ENCODE assay signal across 9 cellular contexts in genomic region chr10:69319911-69320316, GRCh38. TPM values are rescaled to one million over a fixed set of nuclear protein-coding genes. Genes with fewer than 3 reads are reported as not detected.
DNase-seq lines count a peak whose midpoint lies in the region; TF ChIP-seq lines count a peak whose summit lies in the region.
"Had no signal": no experiment of that assay in that cellular context is flagged by ENCODE, and none has a peak within 500 bp of the region (broad histone marks: within the 10 kb centered on the region; RNA-seq: fewer than 3 reads in every experiment).

No MANE protein-coding gene starts in this region.

- intact Hi-C loops in CD4-positive, alpha-beta memory T cell (cut with micrococcal nuclease): loop anchor here (2.0 kb wide), 2 partner anchors 39 to 73 kb away; no protein-coding TSS in a partner anchor

- H3K79me2 ChIP-seq in osteoblast (ENCODE audit: insufficient read depth, low read length): peaks cover 62% of the 10 kb centered on the region

- H3K4me3 ChIP-seq in CD4-positive, alpha-beta memory T cell (ENCODE audit: low read length in 2 of 2): peak overlapping the region; percentile 66 to 99
- peak overlapping the region; percentile 96 for H3K4me3 ChIP-seq in epithelial cell of esophagus (ENCODE audit: low read length)
- H3K4me3 ChIP-seq in osteoblast (ENCODE audit: insufficient read depth, low read length): peak overlapping the region; percentile 98
- H3K4me3 ChIP-seq: SK-N-MC had no signal

- no peaks in the 10 kb centered on the region for H3K36me3 ChIP-seq in CD4-positive, alpha-beta memory T cell (ENCODE audit: insufficient read depth, low read length)
- peaks cover 3% of the 10 kb centered on the region for H3K36me3 ChIP-seq in osteoblast (ENCODE audit: insufficient read depth, low read length)

- H3K4me3 Mint-ChIP-seq in CD4-positive, alpha-beta memory T cell: peak overlapping the region; percentile 90 to 98 (median 96)

- no peak overlapping the region for H2AFZ ChIP-seq in osteoblast (ENCODE audit: low read length)

- peaks cover 48% of the 10 kb centered on the region for H4K20me1 ChIP-seq in osteoblast (ENCODE audit: insufficient read depth, low read length)

- no peaks in the 10 kb centered on the region for H3K9me3 ChIP-seq in CD4-positive, alpha-beta memory T cell (ENCODE audit: control insufficient read depth in 1 of 2, low read length in 2 of 2)
- H3K9me3 ChIP-seq in osteoblast (ENCODE audit: low read depth, low read length): no peaks in the 10 kb centered on the region

- CTCF ChIA-PET in CD4-positive, alpha-beta memory T cell (lab: Charles Lee; ENCODE audit: partially characterized antibody): interaction anchor here (0.8 to 2.2 kb wide), 6 partner anchors 81 to 104 kb away, joined by 3 to 9 read pairs (median 3); no protein-coding TSS in a partner anchor

- peaks cover 30 to 68% (median 44%) of the 10 kb centered on the region in 4 donors for H3K4me1 Mint-ChIP-seq in CD4-positive, alpha-beta memory T cell

- H3K4me2 ChIP-seq in osteoblast (ENCODE audit: insufficient read depth, low read length): peak overlapping the region; percentile 96

- H3K27me3 ChIP-seq in CD4-positive, alpha-beta memory T cell (ENCODE audit: insufficient read depth, low read length): no peaks in the 10 kb centered on the region
- no peaks in the 10 kb centered on the region for H3K27me3 ChIP-seq in osteoblast (ENCODE audit: insufficient read depth, low read length)

- POLR2A ChIA-PET in CD4-positive, alpha-beta memory T cell (lab: Charles Lee; ENCODE audit: partially characterized antibody): interaction anchor here (0.6 to 6.1 kb wide), 13 partner anchors 8 to 850 kb away, joined by 3 to 70 read pairs (median 5); partner anchors contain the start of gene SAR1A

- peaks cover 54% of the 10 kb centered on the region for H3K4me1 ChIP-seq in CD4-positive, alpha-beta memory T cell (ENCODE audit: insufficient read depth, low read length)
- peaks cover 40% of the 10 kb centered on the region for H3K4me1 ChIP-seq in osteoblast (ENCODE audit: insufficient read depth, low read length)

- H3K27me3 Mint-ChIP-seq in CD4-positive, alpha-beta memory T cell: no peaks in the 10 kb centered on the region

- H3K9me3 Mint-ChIP-seq in CD4-positive, alpha-beta memory T cell: no peaks in the 10 kb centered on the region

- peaks cover 0 to 17% of the 10 kb centered on the region in 2 donors for H3K36me3 Mint-ChIP-seq in CD4-positive, alpha-beta memory T cell

- H3K27ac ChIP-seq in CD4-positive, alpha-beta memory T cell (ENCODE audit: low read depth, low read length): peak overlapping the region; percentile 84
- H3K27ac ChIP-seq in osteoblast (ENCODE audit: low read depth, low read length): peak overlapping the region; percentile 83
- H3K27ac ChIP-seq: SK-N-MC had no signal

- peak in 1 of 5 donors; percentile 49 for DNase-seq in CD4-positive, alpha-beta memory T cell
- DNase-seq in RKO (ENCODE audit: low spot score) (peak; percentile 43), epithelial cell of esophagus (ENCODE audit: low read depth) (no peak), osteoblast (ENCODE audit: insufficient read length, low spot score, missing footprints) (no peak), NOMO-1 treated with dmso at 0.1 percent for 144 hours (lab: John Stamatoyannopoulos, UW; ENCODE audit: unreplicated experiment) (no peak), NCI-H524 (lab: John Stamatoyannopoulos, UW) (no peak), NCI-H1105 (lab: John Stamatoyannopoulos, UW) (no peak), activated gamma-delta T cell treated with Interleukin-2 at 50 U/mL for 16 hours (no peak)

- H3K27ac Mint-ChIP-seq in CD4-positive, alpha-beta memory T cell: peak overlapping the region; percentile 92 to 99 (median 97)

- no peak for TF ChIP-seq CTCF in epithelial cell of esophagus (IDR thresholded peaks at IDR 0.05; ENCODE audit: insufficient read depth, low read depth, low read length, missing control alignments)
- no peak for TF ChIP-seq CTCF in osteoblast (IDR thresholded peaks at IDR 0.05; ENCODE audit: extremely low read depth, low read depth, low read length)

RNA-seq across cellular contexts. Expression of gene HK1, which starts 41.6 kb away (rescaled TPM):
- 10 to 100 TPM; 68.6 to 70.1 TPM for total RNA-seq in CD4-positive, alpha-beta memory T cell
- 100 to 1,000 TPM; 153 to 156 TPM for polyA plus RNA-seq in CD4-positive, alpha-beta memory T cell
- 99.6 and 111 TPM in 2 replicates for total RNA-seq in osteoblast
